18 cellular contexts compared by ENCODE assay signal in the genomic region with DNA sequence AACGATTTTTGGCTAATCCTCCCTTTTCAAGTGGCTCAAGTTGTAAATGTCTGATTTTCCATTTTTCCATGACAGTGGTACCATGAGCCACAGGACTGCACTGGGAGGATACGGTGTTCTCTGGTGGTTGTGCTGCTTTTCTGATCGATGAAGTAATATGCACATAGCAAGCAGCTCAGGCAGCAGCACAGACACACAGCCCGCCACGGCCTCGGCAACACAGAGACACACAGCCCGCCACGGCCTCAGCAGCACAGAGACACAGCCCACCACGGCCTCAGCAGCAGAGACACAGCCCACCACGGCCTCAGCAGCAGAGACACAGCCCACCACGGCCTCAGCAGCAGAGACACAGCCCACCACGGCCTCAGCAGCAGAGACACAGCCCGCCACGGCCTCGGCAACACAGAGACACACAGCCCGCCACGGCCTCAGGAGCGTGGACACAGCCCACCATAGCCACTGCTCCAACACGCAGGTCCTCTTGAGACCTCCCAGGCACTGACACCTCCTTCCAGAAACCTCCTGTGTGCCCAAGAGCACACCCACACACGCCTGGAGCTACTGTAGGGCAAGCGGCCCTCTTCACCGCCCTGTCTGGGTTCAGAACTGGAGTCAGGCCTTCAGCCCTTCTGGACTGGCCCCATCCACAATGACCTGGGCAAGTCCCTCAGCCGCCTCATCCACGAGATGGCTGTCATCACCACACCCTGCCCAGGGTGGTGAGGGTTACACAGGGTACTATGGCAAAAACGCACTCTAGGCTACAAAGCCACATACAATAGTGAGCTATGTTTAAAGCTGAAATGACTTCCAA. TPM values are rescaled to one million over a fixed set of nuclear protein-coding genes. Genes with fewer than 3 reads are reported as not detected.
DNase-seq lines count a peak whose midpoint lies in the region; ATAC-seq, FAIRE-seq and TF ChIP-seq lines count a peak whose summit lies in the region.
"Had no signal": no experiment of that assay in that cellular context is flagged by ENCODE, and none has a peak within 500 bp of the region (broad histone marks: within the 10 kb centered on the region; RNA-seq: fewer than 3 reads in every experiment).

No MANE protein-coding gene starts in this region.

- H2AFZ ChIP-seq in K562 (ENCODE audit: low read depth, low read length) (no peak overlapping the region), mesenchymal stem cell (ENCODE audit: low read depth, low read length) (no peak overlapping the region)

- no TSS peak for BruUV-seq in K562 (replicated peaks; lab: Mats Ljungman, UMichigan)

- H3K27ac Mint-ChIP-seq in activated naive CD8-positive, alpha-beta T cell = peak overlapping the region; percentile 16
- no peak overlapping the region for H3K27ac Mint-ChIP-seq in activated naive CD8-positive, alpha-beta T cell treated with anti-CD3 and anti-CD28 coated beads for 36 hours
- peak overlapping the region; percentile 27 to 44 for H3K27ac Mint-ChIP-seq in stimulated activated naive CD8-positive, alpha-beta T cell treated with anti-CD3 and anti-CD28 coated beads, Interleukin-15, amount 100 ng/mL, for 72 hours
- H3K27ac Mint-ChIP-seq in CD8-positive, alpha-beta memory T cell = peak overlapping the region in 4 of 8 donors; percentile 30 to 79 (median 46)
- H3K27ac Mint-ChIP-seq: HFFc6 had no signal

- H3K4me3 Mint-ChIP-seq in activated naive CD8-positive, alpha-beta T cell = no peak overlapping the region
- H3K4me3 Mint-ChIP-seq in activated naive CD8-positive, alpha-beta T cell treated with anti-CD3 and anti-CD28 coated beads for 36 hours = no peak overlapping the region
- H3K4me3 Mint-ChIP-seq in stimulated activated naive CD8-positive, alpha-beta T cell treated with anti-CD3 and anti-CD28 coated beads, Interleukin-15, amount 100 ng/mL, for 72 hours = no peak overlapping the region
- no peak overlapping the region for H3K4me3 Mint-ChIP-seq in CD8-positive, alpha-beta memory T cell
- H3K4me3 Mint-ChIP-seq: HFFc6 had no signal

- CTCF ChIA-PET in K562 (lab: Yijun Ruan, JAX; ENCODE audit: low intra/inter-chr PET ratio) = no interaction called here
- CTCF ChIA-PET in CD8-positive, alpha-beta memory T cell (lab: Charles Lee) = no interaction called here

- no peak overlapping the region for H2AK5ac ChIP-seq in mesenchymal stem cell (ENCODE audit: low read length, severe bottlenecking)

- H4K8ac ChIP-seq in mesenchymal stem cell (ENCODE audit: low read length) = peak overlapping the region; percentile 27

- no peak for FAIRE-seq in K562 (lab: Jason Lieb, UNC)
- FAIRE-seq: H1 had no signal

- no peak overlapping the region for H2BK12ac ChIP-seq in mesenchymal stem cell (ENCODE audit: low read length in 2 of 2)

- H3K23ac ChIP-seq in mesenchymal stem cell (ENCODE audit: low read length in 2 of 2) = peak overlapping the region in 1 of 2 experiments; percentile 9

- H3K4me1 ChIP-seq in K562 (replicated peaks in 1 of 2; ENCODE audit: control insufficient read depth in 2 of 2, insufficient read depth in 2 of 2, low read length in 2 of 2) (peaks cover 14 to 26% of the 10 kb centered on the region in 2 experiments), mesenchymal stem cell (ENCODE audit: control insufficient read depth, insufficient read depth, low read depth, low read length) (peaks cover 36% of the 10 kb centered on the region)
- H3K4me1 ChIP-seq in CD8-positive, alpha-beta memory T cell (ENCODE audit: insufficient read depth, low read length) = peaks cover 32% of the 10 kb centered on the region

- TF ChIP-seq EP300 in K562 (IDR thresholded peaks at IDR 0.05; ENCODE audit: low read length) = no peak

- H3K79me2 ChIP-seq in K562 (ENCODE audit: control insufficient read depth, insufficient read depth, low read length) = peaks cover 63% of the 10 kb centered on the region

- no peaks in the 10 kb centered on the region for H3K9me3 ChIP-seq in K562 (replicated peaks; ENCODE audit: control insufficient read depth, insufficient read depth, low read depth, low read length)
- no peaks in the 10 kb centered on the region for H3K9me3 ChIP-seq in mesenchymal stem cell (ENCODE audit: control insufficient read depth, low read length)
- no peaks in the 10 kb centered on the region for H3K9me3 ChIP-seq in CD8-positive, alpha-beta memory T cell (ENCODE audit: low read length)

- H3K36me3 Mint-ChIP-seq in activated naive CD8-positive, alpha-beta T cell = peaks cover 7% of the 10 kb centered on the region
- H3K36me3 Mint-ChIP-seq in activated naive CD8-positive, alpha-beta T cell treated with anti-CD3 and anti-CD28 coated beads for 36 hours = peaks cover 15% of the 10 kb centered on the region
- peaks cover 0 to 85% (median 9%) of the 10 kb centered on the region in 3 donors for H3K36me3 Mint-ChIP-seq in CD8-positive, alpha-beta memory T cell

- no peak for TF ChIP-seq POLR2A in K562 (conservative IDR thresholded peaks at IDR 0.05)

- no peak overlapping the region for H2BK5ac ChIP-seq in mesenchymal stem cell (ENCODE audit: low read depth, low read length, poor library complexity, severe bottlenecking)

- no peak overlapping the region for H3K4me3 ChIP-seq in K562
- H3K4me3 ChIP-seq in mesenchymal stem cell (ENCODE audit: insufficient read depth in 1 of 2, low read depth in 1 of 2, low read length in 2 of 2) = no peak overlapping the region
- H3K4me3 ChIP-seq in CD8-positive, alpha-beta memory T cell (ENCODE audit: low read length) = no peak overlapping the region

- H3K14ac ChIP-seq in mesenchymal stem cell (ENCODE audit: low read length in 2 of 2) = no peak overlapping the region

- no peak overlapping the region for H3K18ac ChIP-seq in mesenchymal stem cell (ENCODE audit: low read depth in 1 of 2, low read length in 2 of 2)

- in situ Hi-C loops in K562 (cut with MboI) = no loop called here

- H3K4me2 ChIP-seq in K562 (ENCODE audit: insufficient read depth, low read length) (no peak overlapping the region), mesenchymal stem cell (ENCODE audit: low read length, poor library complexity, severe bottlenecking) (no peak overlapping the region)

- H3K4me1 Mint-ChIP-seq in activated naive CD8-positive, alpha-beta T cell (ENCODE audit: low read depth) = peaks cover 53% of the 10 kb centered on the region
- H3K4me1 Mint-ChIP-seq in activated naive CD8-positive, alpha-beta T cell treated with anti-CD3 and anti-CD28 coated beads for 36 hours = peaks cover 51% of the 10 kb centered on the region
- peaks cover 73% of the 10 kb centered on the region for H3K4me1 Mint-ChIP-seq in stimulated activated naive CD8-positive, alpha-beta T cell treated with anti-CD3 and anti-CD28 coated beads, Interleukin-15, amount 100 ng/mL, for 72 hours
- H3K4me1 Mint-ChIP-seq in CD8-positive, alpha-beta memory T cell = peaks cover 50 to 74% (median 52%) of the 10 kb centered on the region in 3 donors

- H3K27ac ChIP-seq in K562 (ENCODE audit: extremely low read depth, low read depth, low read length) = no peak overlapping the region
- no peak overlapping the region for H3K27ac ChIP-seq in mesenchymal stem cell (ENCODE audit: low read length, poor library complexity, severe bottlenecking)
- H3K27ac ChIP-seq in CD8-positive, alpha-beta memory T cell (ENCODE audit: low read depth, low read length) = no peak overlapping the region

- POLR2A ChIA-PET in K562 (lab: Yijun Ruan, JAX) = interaction anchor here (1.3 to 2.2 kb wide), 3 partner anchors 8 to 14 kb away, joined by 3 to 9 read pairs (median 3); no protein-coding TSS in a partner anchor
- POLR2A ChIA-PET in CD8-positive, alpha-beta memory T cell (lab: Charles Lee) = no interaction called here

- H3K27me3 ChIP-seq in K562 (ENCODE audit: control insufficient read depth in 2 of 2, insufficient read depth in 2 of 2, low read length in 2 of 2) = no peaks in the 10 kb centered on the region
- H3K27me3 ChIP-seq in mesenchymal stem cell (ENCODE audit: control insufficient read depth in 1 of 2, insufficient read depth in 1 of 2, low read length in 2 of 2) = no peaks in the 10 kb centered on the region
- no peaks in the 10 kb centered on the region for H3K27me3 ChIP-seq in CD8-positive, alpha-beta memory T cell (ENCODE audit: insufficient read depth, low read length, poor library complexity, severe bottlenecking)

- H3K9me3 Mint-ChIP-seq in activated naive CD8-positive, alpha-beta T cell (ENCODE audit: low read depth) = no peaks in the 10 kb centered on the region
- no peaks in the 10 kb centered on the region for H3K9me3 Mint-ChIP-seq in activated naive CD8-positive, alpha-beta T cell treated with anti-CD3 and anti-CD28 coated beads for 36 hours
- H3K9me3 Mint-ChIP-seq in stimulated activated naive CD8-positive, alpha-beta T cell treated with anti-CD3 and anti-CD28 coated beads, Interleukin-15, amount 100 ng/mL, for 72 hours = no peaks in the 10 kb centered on the region
- H3K9me3 Mint-ChIP-seq in CD8-positive, alpha-beta memory T cell = no peaks in the 10 kb centered on the region
- H3K9me3 Mint-ChIP-seq: CD4-positive, CD25-positive, alpha-beta regulatory T cell; HFFc6 had no signal

- no peak overlapping the region for H2BK15ac ChIP-seq in mesenchymal stem cell (ENCODE audit: low read depth, poor library complexity, severe bottlenecking)

- TF ChIP-seq RAD21 in K562 (CRISPR knock-in tag; conservative IDR thresholded peaks at IDR 0.05 in 1 of 2, IDR thresholded peaks at IDR 0.05 in 1 of 2) = no peak

- ATAC-seq in K562 = no peak
- ATAC-seq in stimulated activated naive CD8-positive, alpha-beta T cell treated with anti-CD3 and anti-CD28 coated beads, Interleukin-15, amount 100 ng/mL, for 72 hours = no peak
- no peak for ATAC-seq in HG03175 (IDR thresholded peaks at IDR 0.05; ENCODE audit: unreplicated experiment)

- no peak overlapping the region for H3K4ac ChIP-seq in mesenchymal stem cell (ENCODE audit: low read depth in 1 of 2, low read length in 2 of 2)

- peaks cover 26% of the 10 kb centered on the region for H4K20me1 ChIP-seq in K562 (replicated peaks; ENCODE audit: control insufficient read depth, insufficient read depth, low read length)

- H3K9ac ChIP-seq in K562 (ENCODE audit: insufficient read depth in 1 of 2, low read depth in 2 of 2, low read length in 2 of 2) = no peak overlapping the region
- no peak overlapping the region for H3K9ac ChIP-seq in mesenchymal stem cell (ENCODE audit: low read length)

- peak overlapping the region; percentile 7 for H4K91ac ChIP-seq in mesenchymal stem cell (ENCODE audit: low read length)

- WGBS in K562 (ENCODE audit: insufficient coverage, low coverage, missing lambda C conversion rate) = 92% methylated on average over 25 of the region's 25 CpGs
- WGBS in mesenchymal stem cell = 88% methylated on average over 25 of the region's 25 CpGs

- DNase-seq in activated naive CD8-positive, alpha-beta T cell treated with anti-CD3 and anti-CD28 coated beads for 36 hours = no peak
- DNase-seq in K562 (ENCODE audit: extremely low read depth in 1 of 4, low spot score in 3 of 4) (no peak), mesenchymal stem cell (no peak), germinal center (ENCODE audit: low spot score) (no peak)
- DNase-seq in stimulated activated naive CD8-positive, alpha-beta T cell treated with anti-CD3 and anti-CD28 coated beads, Interleukin-15, amount 100 ng/mL, for 72 hours = no peak
- DNase-seq in CD8-positive, alpha-beta memory T cell = no peak
- DNase-seq: ACHN; Calu3; CD4-positive, CD25-positive, alpha-beta regulatory T cell; GF-D8; HFFc6; MM.1S; NCI-H1105 treated with DMSO at 0.1 percent for 48 hours; NCI-H187 treated with DMSO at 0.1 percent for 48 hours; NCI-H446 had no signal

- H3K27me3 Mint-ChIP-seq in activated naive CD8-positive, alpha-beta T cell = no peaks in the 10 kb centered on the region
- H3K27me3 Mint-ChIP-seq in activated naive CD8-positive, alpha-beta T cell treated with anti-CD3 and anti-CD28 coated beads for 36 hours = no peaks in the 10 kb centered on the region
- H3K27me3 Mint-ChIP-seq in stimulated activated naive CD8-positive, alpha-beta T cell treated with anti-CD3 and anti-CD28 coated beads, Interleukin-15, amount 100 ng/mL, for 72 hours = no peaks in the 10 kb centered on the region
- no peaks in the 10 kb centered on the region for H3K27me3 Mint-ChIP-seq in CD8-positive, alpha-beta memory T cell
- H3K27me3 Mint-ChIP-seq: CD4-positive, CD25-positive, alpha-beta regulatory T cell had no signal

- TF ChIP-seq CTCF in K562 (IDR thresholded peaks at IDR 0.05 in 2 of 3, conservative IDR thresholded peaks at IDR 0.05 in 1 of 3; ENCODE audit: insufficient read depth in 2 of 3, low read depth in 1 of 3, low read length in 3 of 3) = no peak

- no peak overlapping the region for H2BK120ac ChIP-seq in mesenchymal stem cell (ENCODE audit: low read depth, low read length)

- intact Hi-C loops in K562 (cut with micrococcal nuclease) = no loop called here

- H3K9me1 ChIP-seq in K562 (ENCODE audit: control insufficient read depth, insufficient read depth, low read length) = peaks cover 6% of the 10 kb centered on the region

- peaks cover 75% of the 10 kb centered on the region for H3K36me3 ChIP-seq in K562 (ENCODE audit: control insufficient read depth, insufficient read depth, low read length)
- H3K36me3 ChIP-seq in mesenchymal stem cell (ENCODE audit: control insufficient read depth in 1 of 2, insufficient read depth in 2 of 2, low read depth in 1 of 2, low read length in 2 of 2) = peaks cover 59 to 67% of the 10 kb centered on the region in 2 experiments
- peaks cover 37% of the 10 kb centered on the region for H3K36me3 ChIP-seq in CD8-positive, alpha-beta memory T cell (ENCODE audit: insufficient read depth, low read length)

- H3K79me1 ChIP-seq in mesenchymal stem cell (replicated peaks; ENCODE audit: low read length, poor library complexity, severe bottlenecking) = peaks cover 15% of the 10 kb centered on the region

RNA-seq across cellular contexts. Expression of a gene that starts 10.4 kb away (rescaled TPM):
- total RNA-seq in activated naive CD8-positive, alpha-beta T cell treated with anti-CD3 and anti-CD28 coated beads for 36 hours = 10 to 100 TPM; 40.3 to 44.7 TPM
- 109 and 139 TPM in 2 replicates for total RNA-seq in K562 (2011; cell fraction: chromatin; rRNA removed; ENCODE audit: low replicate concordance)
- 131 and 151 TPM in 2 replicates for total RNA-seq in K562 (2011; cell fraction: nucleolus; rRNA removed)
- 146 and 174 TPM in 2 replicates for total RNA-seq in K562 (2011; cell fraction: nucleoplasm; rRNA removed)
- total RNA-seq in K562 (2014; rRNA removed) (85.4 and 97.6 TPM in 2 replicates), K562 (2014; rRNA removed; fragmentation: Illumina TruSeq; extraction: Trizol) (65.7 and 66.2 TPM in 2 replicates), K562 (2015; rRNA removed; fragmentation: Illumina TruSeq; extraction: Trizol) (92.9 and 98.7 TPM in 2 replicates), K562 (2021) (99.3 and 99.5 TPM in 2 replicates)
- polyA plus RNA-seq in K562 (2011; rRNA removed) (92.4 and 138 TPM in 2 replicates), K562 (2014; fragmentation: Illumina TruSeq; extraction: Trizol) (77.0 and 77.8 TPM in 2 replicates), K562 (2014; fragmentation: Nextera tagmentation; extraction: Ambion mirVana) (1 to 10 TPM; 5.0 to 9.2 TPM), K562 (2014; rRNA removed) (82.4 and 86.9 TPM in 2 replicates)
- polyA plus RNA-seq in K562 (2011; cell fraction: cytosol; rRNA removed) = 79.9 and 115 TPM in 2 replicates
- polyA plus RNA-seq in K562 (2011; cell fraction: nucleus; rRNA removed) = 69.1 and 123 TPM in 2 replicates
- polyA plus RNA-seq in K562 (2012) = 77.4 and 167 TPM in 2 replicates
- 54.1 and 70.2 TPM in 2 replicates for polyA minus RNA-seq in K562 (2011; rRNA and poly(A)+ RNA removed)
- 69.1 and 114 TPM in 2 replicates for polyA minus RNA-seq in K562 (2011; cell fraction: cytosol; rRNA and poly(A)+ RNA removed)
- polyA minus RNA-seq in K562 (2011; cell fraction: nucleus; rRNA and poly(A)+ RNA removed) = 17.4 and 40.2 TPM in 2 replicates
- polyA plus RNA-seq in mesenchymal stem cell (2013, experiment 1 of 2) = 262 TPM
- polyA plus RNA-seq in mesenchymal stem cell (2013, experiment 2 of 2) = 266 TPM
- 10 to 100 TPM; 48.2 to 50.8 TPM for total RNA-seq in CD8-positive, alpha-beta memory T cell
- polyA plus RNA-seq in CD8-positive, alpha-beta memory T cell = 69.8 TPM

RNA-seq across cellular contexts. Expression of a gene that starts 45.2 kb away (rescaled TPM):
- total RNA-seq in activated naive CD8-positive, alpha-beta T cell treated with anti-CD3 and anti-CD28 coated beads for 36 hours = 10 to 100 TPM; 90.5 to 92.5 TPM
- 32.4 and 33.2 TPM in 2 replicates for total RNA-seq in K562 (2011; cell fraction: chromatin; rRNA removed; ENCODE audit: low replicate concordance)
- total RNA-seq in K562 (2011; cell fraction: nucleolus; rRNA removed) = 27.5 and 32.6 TPM in 2 replicates
- total RNA-seq in K562 (2011; cell fraction: nucleoplasm; rRNA removed) = 42.5 and 55.7 TPM in 2 replicates
- total RNA-seq in K562 (2014; rRNA removed) = 95.2 and 118 TPM in 2 replicates
- total RNA-seq in K562 (2014; rRNA removed; fragmentation: Illumina TruSeq; extraction: Trizol) = 101 TPM in 2 replicates
- total RNA-seq in K562 (2015; rRNA removed; fragmentation: Illumina TruSeq; extraction: Trizol) = 111 and 113 TPM in 2 replicates
- 120 TPM in 2 replicates for total RNA-seq in K562 (2021)
- polyA plus RNA-seq in K562 (2011; rRNA removed) = 110 and 128 TPM in 2 replicates
- polyA plus RNA-seq in K562 (2011; cell fraction: cytosol; rRNA removed) = 132 and 183 TPM in 2 replicates
- polyA plus RNA-seq in K562 (2011; cell fraction: nucleus; rRNA removed) = 41.4 and 52.1 TPM in 2 replicates
- polyA plus RNA-seq in K562 (2012) = 95.3 and 142 TPM in 2 replicates
- 142 and 144 TPM in 2 replicates for polyA plus RNA-seq in K562 (2014; fragmentation: Illumina TruSeq; extraction: Trizol)
- polyA plus RNA-seq in K562 (2014; fragmentation: Nextera tagmentation; extraction: Ambion mirVana) = 10 to 100 TPM; 13.9 to 21.6 TPM
- polyA plus RNA-seq in K562 (2014; rRNA removed) = 143 and 146 TPM in 2 replicates
- polyA minus RNA-seq in K562 (2011; rRNA and poly(A)+ RNA removed) = 105 and 120 TPM in 2 replicates
- 70.3 and 71.5 TPM in 2 replicates for polyA minus RNA-seq in K562 (2011; cell fraction: cytosol; rRNA and poly(A)+ RNA removed)
- 18.8 and 32.3 TPM in 2 replicates for polyA minus RNA-seq in K562 (2011; cell fraction: nucleus; rRNA and poly(A)+ RNA removed)
- 110 TPM for polyA plus RNA-seq in mesenchymal stem cell (2013, experiment 1 of 2)
- 108 TPM for polyA plus RNA-seq in mesenchymal stem cell (2013, experiment 2 of 2)
- 10 to 100 TPM; 81.7 to 85.3 TPM for total RNA-seq in CD8-positive, alpha-beta memory T cell
- 88.1 TPM for polyA plus RNA-seq in CD8-positive, alpha-beta memory T cell

RNA-seq across cellular contexts. Expression of a gene that starts 57.6 kb away (rescaled TPM):
- total RNA-seq in activated naive CD8-positive, alpha-beta T cell treated with anti-CD3 and anti-CD28 coated beads for 36 hours = 100 to 1,000 TPM; 223 to 234 TPM
- total RNA-seq in K562 (2011; cell fraction: chromatin; rRNA removed; ENCODE audit: low replicate concordance) = 0.69 and 1.4 TPM in 2 replicates
- 1.0 and 1.3 TPM in 2 replicates for total RNA-seq in K562 (2011; cell fraction: nucleolus; rRNA removed)
- 0.23 and 0.29 TPM in 2 replicates for total RNA-seq in K562 (2011; cell fraction: nucleoplasm; rRNA removed)
- 0.78 and 1.0 TPM in 2 replicates for total RNA-seq in K562 (2014; rRNA removed)
- 0.07 and 0.22 TPM in 2 replicates for total RNA-seq in K562 (2014; rRNA removed; fragmentation: Illumina TruSeq; extraction: Trizol)
- 0.49 and 0.51 TPM in 2 replicates for total RNA-seq in K562 (2015; rRNA removed; fragmentation: Illumina TruSeq; extraction: Trizol)
- total RNA-seq in K562 (2021) = 1.2 and 1.3 TPM in 2 replicates
- polyA plus RNA-seq in K562 (2011; rRNA removed) = 0.20 and 1.6 TPM in 2 replicates
- polyA plus RNA-seq in K562 (2011; cell fraction: cytosol; rRNA removed) = 0.33 and 1.3 TPM in 2 replicates
- 2.0 and 3.1 TPM in 2 replicates for polyA plus RNA-seq in K562 (2011; cell fraction: nucleus; rRNA removed)
- 0.77 and 5.1 TPM in 2 replicates for polyA plus RNA-seq in K562 (2012)
- polyA plus RNA-seq in K562 (2014; fragmentation: Illumina TruSeq; extraction: Trizol) = 0.24 and 0.25 TPM in 2 replicates
- not detected for polyA plus RNA-seq in K562 (2014; fragmentation: Nextera tagmentation; extraction: Ambion mirVana)
- 0.57 and 0.60 TPM in 2 replicates for polyA plus RNA-seq in K562 (2014; rRNA removed)
- 0.04 and 0.57 TPM in 2 replicates for polyA minus RNA-seq in K562 (2011; rRNA and poly(A)+ RNA removed)
- 1.0 and 4.8 TPM in 2 replicates for polyA minus RNA-seq in K562 (2011; cell fraction: cytosol; rRNA and poly(A)+ RNA removed)
- polyA minus RNA-seq in K562 (2011; cell fraction: nucleus; rRNA and poly(A)+ RNA removed) = 0.27 and 1.8 TPM in 2 replicates
- polyA plus RNA-seq in mesenchymal stem cell (2013, experiment 1 of 2) = 0.40 TPM
- polyA plus RNA-seq in mesenchymal stem cell (2013, experiment 2 of 2) = 0.14 TPM
- total RNA-seq in CD8-positive, alpha-beta memory T cell = 100 to 1,000 TPM; 159 to 165 TPM
- polyA plus RNA-seq in CD8-positive, alpha-beta memory T cell = 847 TPM

Comparison
In these comparisons a context has a peak if more than half of its experiments do, and no peak if none do; other contexts are left out.
1. RNA of a gene that starts 57.6 kb away (total RNA-seq): 223 to 234 TPM in activated naive CD8-positive, alpha-beta T cell treated with anti-CD3 and anti-CD28 coated beads for 36 hours and 159 to 165 TPM in CD8-positive, alpha-beta memory T cell; 0.07 to 1.4 TPM in K562; every median in the first group is over 10 times any median in the second.